ENCODE assay signal across 2 cellular contexts in genomic region chr6:33490198-33490597, GRCh38.
A peak's percentile ranks its signal among the peaks of the same experiment; 100 is the strongest.
TF ChIP-seq lines count a peak whose summit lies in the region.

No MANE protein-coding gene starts in this region.

TF ChIP-seq in HepG2, 621 proteins besides CTCF, POLR2A, EP300 and RAD21:
- TF ChIP-seq CEBPB (IDR thresholded peaks at IDR 0.05; ENCODE audit: borderline replicate concordance, low read depth, low read length) (no peak), FOSL2 (CRISPR knock-in tag; IDR thresholded peaks at IDR 0.05) (peak; percentile 44; the same call in 1 of the 2 replicates)

TF ChIP-seq in K562, 482 proteins besides CTCF, POLR2A, EP300 and RAD21:
- TF ChIP-seq ZNF655 (CRISPR knock-in tag; IDR thresholded peaks at IDR 0.05) = no peak
- TF ChIP-seq ZNF121 (CRISPR knock-in tag; conservative IDR thresholded peaks at IDR 0.05) = peak; percentile 66
- peak; percentile 41 for TF ChIP-seq ATF3 (IDR thresholded peaks at IDR 0.05)
- no peak for TF ChIP-seq ATF3 (CRISPR knock-in tag; conservative IDR thresholded peaks at IDR 0.05)
- TF ChIP-seq STAT5A (IDR thresholded peaks at IDR 0.05; ENCODE audit: borderline replicate concordance, low read length) = no peak
- TF ChIP-seq NCOA6 (IDR thresholded peaks at IDR 0.05) = no peak
- peak; percentile 46; the same call in 1 of the 2 replicates for TF ChIP-seq JUND (IDR thresholded peaks at IDR 0.05; ENCODE audit: borderline replicate concordance, low read depth, low read length)
- TF ChIP-seq JUND (tag; IDR thresholded peaks at IDR 0.05; ENCODE audit: borderline replicate concordance, low read depth, low read length) = no peak
TF ChIP-seq in K562: peak in this region for 3.
